Comparison of ENCODE assay signal across 1 cellular context in the genomic region with DNA sequence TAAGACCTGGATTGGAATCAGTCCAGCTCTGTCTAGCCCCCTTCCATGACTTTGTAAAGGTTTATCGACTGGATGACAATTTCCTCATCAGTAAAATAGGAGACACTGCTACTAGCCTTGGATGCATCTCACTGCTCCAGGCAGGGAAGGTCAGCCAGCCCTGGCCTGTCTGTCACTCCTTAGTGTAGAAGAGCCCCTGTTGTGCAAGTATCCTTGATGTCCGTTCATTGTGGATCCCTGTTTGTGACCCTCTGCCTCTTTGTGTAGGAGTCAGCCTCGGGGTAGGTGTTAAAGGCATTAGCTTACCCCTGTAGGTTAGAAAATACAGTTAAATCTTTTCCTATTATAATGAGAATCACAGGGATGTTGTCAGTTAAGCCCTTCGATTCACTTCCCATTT.
TF ChIP-seq lines count a peak whose summit lies in the region.

No MANE protein-coding gene starts in this region.

TF ChIP-seq in GM23338, 12 proteins besides CTCF, POLR2A, EP300 and RAD21 (continued from another document):
- TF ChIP-seq REST (IDR thresholded peaks at IDR 0.05; ENCODE audit: unreplicated experiment), result no peak
- TF ChIP-seq ZNF462 (CRISPR knock-in tag; IDR thresholded peaks at IDR 0.05), result no peak
- TF ChIP-seq CREB1 (CRISPR knock-in tag; IDR thresholded peaks at IDR 0.05; ENCODE audit: low read depth), result no peak
- no peak for TF ChIP-seq STAT1 (IDR thresholded peaks at IDR 0.05; ENCODE audit: unreplicated experiment)
- TF ChIP-seq, protein P1, sequence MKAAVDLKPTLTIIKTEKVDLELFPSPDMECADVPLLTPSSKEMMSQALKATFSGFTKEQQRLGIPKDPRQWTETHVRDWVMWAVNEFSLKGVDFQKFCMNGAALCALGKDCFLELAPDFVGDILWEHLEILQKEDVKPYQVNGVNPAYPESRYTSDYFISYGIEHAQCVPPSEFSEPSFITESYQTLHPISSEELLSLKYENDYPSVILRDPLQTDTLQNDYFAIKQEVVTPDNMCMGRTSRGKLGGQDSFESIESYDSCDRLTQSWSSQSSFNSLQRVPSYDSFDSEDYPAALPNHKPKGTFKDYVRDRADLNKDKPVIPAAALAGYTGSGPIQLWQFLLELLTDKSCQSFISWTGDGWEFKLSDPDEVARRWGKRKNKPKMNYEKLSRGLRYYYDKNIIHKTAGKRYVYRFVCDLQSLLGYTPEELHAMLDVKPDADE (IDR thresholded peaks at IDR 0.05), result no peak
- no peak for TF ChIP-seq POLR2AphosphoS5 (IDR thresholded peaks at IDR 0.05; ENCODE audit: low read depth)
- TF ChIP-seq NANOG (IDR thresholded peaks at IDR 0.05; ENCODE audit: borderline replicate concordance), result no peak
TF ChIP-seq in GM23338: peak in this region for 0.
